Comparison of ENCODE assay signal across 12 cellular contexts in genomic region chr10:128158024-128158795, GRCh38. TPM values are rescaled to one million over a fixed set of nuclear protein-coding genes. Genes with fewer than 3 reads are reported as not detected.
DNase-seq lines count a peak whose midpoint lies in the region; ATAC-seq and TF ChIP-seq lines count a peak whose summit lies in the region.
"Had no signal": no experiment of that assay in that cellular context is flagged by ENCODE, and none has a peak within 500 bp of the region (broad histone marks: within the 10 kb centered on the region; RNA-seq: fewer than 3 reads in every experiment).

No MANE protein-coding gene starts in this region.

- TF ChIP-seq CTCF in GM23338 (conservative IDR thresholded peaks at IDR 0.05; ENCODE audit: low read depth in 2 of 2) (peak; percentile 20 to 23; a peak in 2 of 4 replicates), OCI-LY7 (conservative IDR thresholded peaks at IDR 0.05; ENCODE audit: low read length) (peak; percentile 68), liver (IDR thresholded peaks at IDR 0.05; ENCODE audit: low read depth, low read length, missing input control) (no peak), A673 (conservative IDR thresholded peaks at IDR 0.05; ENCODE audit: low read depth, low read length) (no peak), Calu3 (IDR thresholded peaks at IDR 0.05; ENCODE audit: unreplicated experiment) (no peak)

- H3K27ac Mint-ChIP-seq in GM23338 (no peak overlapping the region), Calu3 (ENCODE audit: unreplicated experiment) (no peak overlapping the region)

- POLR2A ChIA-PET in OCI-LY7 (lab: Charles Lee) (no interaction called here), A673 (lab: Charles Lee; ENCODE audit: low non-redundant PET) (no interaction called here)

- ATAC-seq in GM23338 = no peak
- ATAC-seq: HCT116 had no signal

- H3K9me2 ChIP-seq in GM23338 (ENCODE audit: insufficient read depth) = peaks cover 7% of the 10 kb centered on the region; the same call in 1 of the 2 replicates
- no peaks in the 10 kb centered on the region for H3K9me2 ChIP-seq in OCI-LY7 (ENCODE audit: insufficient read depth, low read length)

- TF ChIP-seq RAD21 in liver (IDR thresholded peaks at IDR 0.05) = no peak

- no peaks in the 10 kb centered on the region for H3F3A ChIP-seq in GM23338 (replicated peaks; ENCODE audit: low read depth)

- H4K20me1 ChIP-seq in BLaER1 (no peaks in the 10 kb centered on the region), GM23338 (replicated peaks; ENCODE audit: insufficient read depth) (no peaks in the 10 kb centered on the region), OCI-LY7 (ENCODE audit: insufficient read depth, low read length) (no peaks in the 10 kb centered on the region)

- H3K4me3 Mint-ChIP-seq in GM23338 (no peak overlapping the region), Calu3 (ENCODE audit: low read depth, unreplicated experiment) (no peak overlapping the region)
- H3K4me3 Mint-ChIP-seq: CD8-positive, alpha-beta memory T cell had no signal

- no peaks in the 10 kb centered on the region for H3K36me3 ChIP-seq in BLaER1
- no peaks in the 10 kb centered on the region for H3K36me3 ChIP-seq in GM23338 (ENCODE audit: insufficient read depth)
- H3K36me3 ChIP-seq in OCI-LY7 (ENCODE audit: insufficient read depth, low read length) = no peaks in the 10 kb centered on the region
- H3K36me3 ChIP-seq in liver (ENCODE audit: control insufficient read depth in 4 of 4, insufficient read depth in 3 of 4, low read depth in 1 of 4, low read length in 3 of 4) = no peaks in the 10 kb centered on the region
- H3K36me3 ChIP-seq in A673 (ENCODE audit: insufficient read depth, low read length, poor library complexity, severe bottlenecking) = no peaks in the 10 kb centered on the region
- H3K36me3 ChIP-seq: BE2C had no signal

- H3K4me2 ChIP-seq in BLaER1 (peak overlapping the region; percentile 42), GM23338 (no peak overlapping the region), OCI-LY7 (ENCODE audit: low read length) (no peak overlapping the region)

- H3K9me3 Mint-ChIP-seq in GM23338 (no peaks in the 10 kb centered on the region), Calu3 (ENCODE audit: low read depth, unreplicated experiment) (no peaks in the 10 kb centered on the region)
- H3K9me3 Mint-ChIP-seq: CD8-positive, alpha-beta memory T cell had no signal

- H3K27me3 Mint-ChIP-seq in GM23338 (ENCODE audit: insufficient read depth, low read depth, poor library complexity) (peaks cover 3% of the 10 kb centered on the region), Calu3 (ENCODE audit: unreplicated experiment) (peaks cover 33% of the 10 kb centered on the region)

- H3K9me3 ChIP-seq in BLaER1 = no peaks in the 10 kb centered on the region
- no peaks in the 10 kb centered on the region for H3K9me3 ChIP-seq in OCI-LY7 (ENCODE audit: low read length)
- H3K9me3 ChIP-seq in liver (ENCODE audit: control insufficient read depth in 4 of 4, low read length in 3 of 4) = no peaks in the 10 kb centered on the region
- H3K9me3 ChIP-seq in A673 (ENCODE audit: low read depth, low read length, poor library complexity, severe bottlenecking) = no peaks in the 10 kb centered on the region
- H3K9me3 ChIP-seq: BE2C, Caco-2 had no signal

- H3K4me1 Mint-ChIP-seq in GM23338 (peaks cover 5% of the 10 kb centered on the region; the same call in 2 of the 3 replicates), Calu3 (ENCODE audit: low read depth, unreplicated experiment) (peaks cover 14% of the 10 kb centered on the region)

- no peak overlapping the region for H3K4me3 ChIP-seq in BLaER1
- H3K4me3 ChIP-seq in GM23338 = no peak overlapping the region
- H3K4me3 ChIP-seq in OCI-LY7 (ENCODE audit: low read depth, low read length, poor library complexity, severe bottlenecking) = no peak overlapping the region
- H3K4me3 ChIP-seq in liver (ENCODE audit: low read depth in 1 of 3, low read length in 3 of 3) = no peak overlapping the region
- H3K4me3 ChIP-seq in A673 (ENCODE audit: low read depth, low read length, poor library complexity, severe bottlenecking) = no peak overlapping the region

- H3K27me3 ChIP-seq in BLaER1 = no peaks in the 10 kb centered on the region
- no peaks in the 10 kb centered on the region for H3K27me3 ChIP-seq in GM23338 (ENCODE audit: insufficient read depth)
- peaks cover 0 to 2% (median 0%) of the 10 kb centered on the region in 4 donors for H3K27me3 ChIP-seq in liver (ENCODE audit: control insufficient read depth in 4 of 4, insufficient read depth in 4 of 4, low read length in 3 of 4)
- peaks cover 37% of the 10 kb centered on the region for H3K27me3 ChIP-seq in A673 (replicated peaks; ENCODE audit: insufficient read depth, low read depth, low read length, poor library complexity)
- H3K27me3 ChIP-seq: BE2C had no signal

- 95% methylated on average over 9 of the region's 9 CpGs for WGBS in liver

- CTCF ChIA-PET in OCI-LY7 (lab: Charles Lee; ENCODE audit: unreplicated experiment) = no interaction called here
- CTCF ChIA-PET in A673 (lab: Charles Lee) = no interaction called here
- CTCF ChIA-PET in Calu3 (lab: Charles Lee) = interaction anchor here (1.4 kb wide), 1 partner anchor 20 kb away, joined by 6 read pairs; no protein-coding TSS in a partner anchor

- BruUV-seq in OCI-LY7 (replicated peaks; lab: Mats Ljungman, UMichigan) = no TSS peak
- no TSS peak for BruUV-seq in A673 (replicated peaks; lab: Mats Ljungman, UMichigan)
- no TSS peak for BruUV-seq in Calu3 (replicated peaks; lab: Mats Ljungman, UMichigan)

- H3K79me2 ChIP-seq in GM23338 (replicated peaks; ENCODE audit: insufficient read depth) (no peaks in the 10 kb centered on the region), OCI-LY7 (ENCODE audit: insufficient read depth, low read depth, low read length) (no peaks in the 10 kb centered on the region)

- no peak overlapping the region for H3K27ac ChIP-seq in BLaER1
- H3K27ac ChIP-seq in GM23338 (ENCODE audit: low read depth) = no peak overlapping the region
- no peak overlapping the region for H3K27ac ChIP-seq in OCI-LY7 (ENCODE audit: low read depth, low read length, poor library complexity, severe bottlenecking)
- peak overlapping the region; percentile 71 to 89 for H3K27ac ChIP-seq in liver (ENCODE audit: low read depth in 1 of 2, low read length in 2 of 2)
- H3K27ac ChIP-seq in caudate nucleus (ENCODE audit: low read depth, low read length) = no peak overlapping the region
- H3K27ac ChIP-seq in A673 (ENCODE audit: low read depth, low read length, poor library complexity, severe bottlenecking) = no peak overlapping the region

- intact Hi-C loops in OCI-LY7 (cut with micrococcal nuclease; ENCODE audit: unreplicated experiment) = loop anchor here (10.0 kb wide), 1 partner anchor 443 kb away; no protein-coding TSS in a partner anchor
- intact Hi-C loops in A673 (cut with micrococcal nuclease; ENCODE audit: unreplicated experiment) = no loop called here
- intact Hi-C loops in Calu3 (cut with micrococcal nuclease; ENCODE audit: unreplicated experiment) = no loop called here

- H2AFZ ChIP-seq in GM23338 = no peak overlapping the region
- no peak overlapping the region for H2AFZ ChIP-seq in OCI-LY7 (ENCODE audit: low read length)

- H3K4me1 ChIP-seq in BLaER1 (peaks cover 43% of the 10 kb centered on the region), GM23338 (ENCODE audit: insufficient read depth) (no peaks in the 10 kb centered on the region), OCI-LY7 (ENCODE audit: insufficient read depth, low read length, poor library complexity, severe bottlenecking) (no peaks in the 10 kb centered on the region), liver (ENCODE audit: control insufficient read depth in 4 of 4, insufficient read depth in 4 of 4, low read length in 3 of 4) (peaks cover 0 to 25% (median 16%) of the 10 kb centered on the region in 4 donors), A673 (ENCODE audit: insufficient read depth, low read length, poor library complexity, severe bottlenecking) (no peaks in the 10 kb centered on the region)
- H3K4me1 ChIP-seq: BE2C had no signal

- H3K36me3 Mint-ChIP-seq in GM23338 (ENCODE audit: low read depth) (no peaks in the 10 kb centered on the region), Calu3 (ENCODE audit: insufficient read depth, unreplicated experiment) (peaks cover 4% of the 10 kb centered on the region)
- H3K36me3 Mint-ChIP-seq: CD8-positive, alpha-beta memory T cell had no signal

- no peak overlapping the region for H3K9ac ChIP-seq in BLaER1
- no peak overlapping the region for H3K9ac ChIP-seq in liver (ENCODE audit: low read depth in 1 of 2, low read length in 2 of 2)

- DNase-seq in GM23338 (ENCODE audit: low spot score) = no peak
- peak; percentile 18 for DNase-seq in OCI-LY7 (ENCODE audit: low spot score)
- no peak for DNase-seq in caudate nucleus (lab: John Stamatoyannopoulos, UW)
- DNase-seq in A673 (ENCODE audit: low spot score) = no peak
- no peak for DNase-seq in Calu3
- DNase-seq: BE2C; Caco-2; CD8-positive, alpha-beta memory T cell; DMS79 had no signal

TF ChIP-seq in GM23338, 12 proteins besides CTCF, POLR2A, EP300 and RAD21 (continues in another document):
- TF ChIP-seq CREB1 (CRISPR knock-in tag; IDR thresholded peaks at IDR 0.05; ENCODE audit: low read depth) (no peak), ZNF114 (CRISPR knock-in tag; IDR thresholded peaks at IDR 0.05) (no peak), ZNF331 (CRISPR knock-in tag; IDR thresholded peaks at IDR 0.05; ENCODE audit: low read depth) (no peak), EZH2phosphoT487 (IDR thresholded peaks at IDR 0.05; ENCODE audit: unreplicated experiment) (no peak), POLR2AphosphoS5 (IDR thresholded peaks at IDR 0.05; ENCODE audit: low read depth) (no peak), STAT1 (IDR thresholded peaks at IDR 0.05; ENCODE audit: unreplicated experiment) (no peak)

TF ChIP-seq in liver, 16 proteins besides CTCF, POLR2A, EP300 and RAD21 (continues in another document):
- TF ChIP-seq MAX (IDR thresholded peaks at IDR 0.05) = no peak

RNA-seq across cellular contexts. Expression of gene MKI67, which starts 32.0 kb away (rescaled TPM):
- total RNA-seq in GM23338 (2014; rRNA removed; shearing (Covaris generic)) = 51.3 and 58.0 TPM in 2 replicates
- polyA plus RNA-seq in GM23338 (2016; fragmentation: Nextera tagmentation; extraction: Ambion mirVana) (88.7 and 103 TPM in 2 replicates), liver (1 to 10 TPM in 1 of 2 donors, under 1 TPM in 1; 0.50 to 1.6 TPM)
- total RNA-seq in OCI-LY7 (2014; rRNA removed; shearing (Covaris generic)) = 139 and 165 TPM in 2 replicates
- total RNA-seq in OCI-LY7 (2022) (192 and 217 TPM in 2 replicates), liver (10 to 100 TPM in 1 of 2 donors, under 1 TPM in 1; 0.25 to 54.5 TPM), A673 (2021) (242 and 249 TPM in 2 replicates), Calu3 (2022) (72.8 and 87.8 TPM in 2 replicates)

Comparison
In these comparisons a context has a peak if more than half of its experiments do, and no peak if none do; other contexts are left out.
1. H3K27ac ChIP-seq: peak in liver (2 of 2); none in BLaER1 (single experiment), GM23338 (single experiment), OCI-LY7 (single experiment), caudate nucleus (single experiment) and A673 (single experiment).
2. CTCF ChIP-seq: peak in GM23338 (2 of 2) and OCI-LY7 (single experiment); none in liver (single experiment), A673 (single experiment) and Calu3 (single experiment).